ENCODE assay signal across 23 cellular contexts in genomic region chr11:113148076-113148475, GRCh38.
"Had no signal": no experiment of that assay in that cellular context is flagged by ENCODE, and none has a peak within 500 bp of the region (broad histone marks: within the 10 kb centered on the region; RNA-seq: fewer than 3 reads in every experiment).

No MANE protein-coding gene starts in this region.

- DNase-seq: activated CD4-positive, alpha-beta T cell treated with anti-CD3 and anti-CD28 coated beads for 36 hours; activated CD4-positive, alpha-beta T cell treated with anti-CD3 and anti-CD28 coated beads, Interleukin-2, amount 10 ng/mL, durations not matched to agents 7 days and 5 days; activated CD4-positive, alpha-beta T cell treated with anti-CD3 and anti-CD28 coated beads, Interleukin-2, amount 50 U/mL, for 48 hours; activated CD8-positive, alpha-beta T cell treated with anti-CD3 and anti-CD28 coated beads, Interleukin-2, amount 10 ng/mL, durations not matched to agents 7 days and 5 days; activated gamma-delta T cell; activated naive CD4-positive, alpha-beta T cell treated with Interleukin-2 at 50 U/mL for 16 hours; activated T-cell treated with anti-CD3 and anti-CD28 coated beads, Interleukin-2, amount 50 U/mL, for 24 hours; adrenal gland; brain microvascular endothelial cell; MM.1S; MV-4-11; NCI-H1092; NCI-H187 treated with DMSO at 0.1 percent for 48 hours; NCI-H226; NCI-H446 treated with DMSO at 0.1 percent for 48 hours; NCI-H524; NK-92 treated with Interleukin-12 subunit alpha and Interleukin-12 subunit beta, amount 100 ng/mL, for 24 hours; PC-9 had no signal

- H3K27me3 ChIP-seq: adrenal gland, brain microvascular endothelial cell had no signal

- ATAC-seq: activated CD4-positive, alpha-beta T cell treated with anti-CD3 and anti-CD28 coated beads for 36 hours; activated CD4-positive, CD25-positive, alpha-beta regulatory T cell treated with anti-CD3 and anti-CD28 coated beads, Interleukin-2, amount 50 U/mL, for 24 hours; activated CD8-positive, alpha-beta T cell treated with anti-CD3 and anti-CD28 coated beads, Interleukin-2, amount 10 ng/mL, durations not matched to agents 7 days and 5 days; activated naive CD4-positive, alpha-beta T cell treated with anti-CD3 and anti-CD28 coated beads, Interleukin-2, amount 50 U/mL, for 72 hours had no signal

- H3K27ac ChIP-seq: brain microvascular endothelial cell, KMS-11, PC-9, RWPE1, SK-N-MC had no signal
